Comparison of ENCODE assay signal across 17 cellular contexts in the genomic region with DNA sequence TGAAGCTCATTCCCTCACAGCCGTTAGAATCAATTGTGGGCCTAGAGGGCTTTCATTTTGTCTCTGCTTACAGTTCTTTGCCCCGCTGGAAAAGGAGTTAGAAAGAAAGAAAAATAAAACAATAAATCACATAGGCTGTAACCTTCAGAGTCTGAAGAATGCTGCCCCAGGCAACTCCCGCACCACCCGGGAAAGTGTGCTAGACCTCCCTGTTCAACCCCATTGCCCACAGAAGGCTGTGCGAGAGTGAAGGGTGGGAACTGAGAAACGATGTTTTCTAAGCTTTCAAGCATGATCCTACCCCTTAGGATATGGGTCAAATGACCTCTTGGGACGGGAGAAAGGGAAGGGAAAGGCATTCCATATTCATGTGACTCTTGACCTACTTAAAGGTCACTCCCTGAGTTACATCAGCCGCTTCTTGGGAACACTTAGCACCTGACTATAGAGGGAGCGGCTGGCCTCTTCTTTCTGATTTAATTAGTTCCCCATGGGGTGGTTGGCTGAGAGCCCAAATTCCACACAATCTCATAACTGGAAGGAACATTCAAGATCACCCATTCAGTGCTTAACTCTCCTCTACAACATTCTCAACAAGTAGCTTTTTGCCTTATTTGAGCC.
DNase-seq lines count a peak whose midpoint lies in the region; ATAC-seq and TF ChIP-seq lines count a peak whose summit lies in the region.
"Had no signal": no experiment of that assay in that cellular context is flagged by ENCODE, and none has a peak within 500 bp of the region (broad histone marks: within the 10 kb centered on the region; RNA-seq: fewer than 3 reads in every experiment).

No MANE protein-coding gene starts in this region.

- H3K27ac Mint-ChIP-seq in MCF 10A (ENCODE audit: low read depth, unreplicated experiment) = peak overlapping the region; percentile 1
- H3K27ac Mint-ChIP-seq in mesothelial cell of epicardium = peak overlapping the region; percentile 73
- H3K27ac Mint-ChIP-seq in Caco-2 (ENCODE audit: unreplicated experiment) = no peak overlapping the region
- H3K27ac Mint-ChIP-seq: naive B cell; T-helper 2 cell treated with Interferon-gamma antibody and Interleukin-4, amounts not matched to agents 5 μg/mL and 100 μg/mL, for 36 hours had no signal

- POLR2A ChIA-PET in MCF 10A (lab: Yijun Ruan, JAX) = no interaction called here
- POLR2A ChIA-PET in Caco-2 (lab: Charles Lee) = no interaction called here

- H3K36me3 ChIP-seq in mammary epithelial cell (ENCODE audit: insufficient read depth, low read length) = no peaks in the 10 kb centered on the region
- no peaks in the 10 kb centered on the region for H3K36me3 ChIP-seq in Caco-2 (ENCODE audit: control insufficient read depth, insufficient read depth, low read length)
- H3K36me3 ChIP-seq: breast epithelium had no signal

- H3K4me2 ChIP-seq in mammary epithelial cell (ENCODE audit: insufficient read depth, low read depth, low read length) = no peak overlapping the region
- H3K4me2 ChIP-seq: A549 had no signal

- in situ Hi-C loops in mammary epithelial cell (cut with MboI; ENCODE audit: low sequenced_read_pairs in 2 of 2) = no loop called here

- no peak overlapping the region for H3K9ac ChIP-seq in mammary epithelial cell (ENCODE audit: insufficient read depth, low read length)

- DNase-seq in MCF 10A (ENCODE audit: unreplicated experiment) = peak; percentile 26
- no peak for DNase-seq in mammary epithelial cell
- DNase-seq in fibroblast of peridontal ligament (ENCODE audit: extremely low read depth) = peak; percentile 3
- peak; percentile 30 to 62 for DNase-seq in mesothelial cell of epicardium (ENCODE audit: low spot score in 2 of 2, unreplicated experiment in 2 of 2)
- no peak for DNase-seq in NCI-H1048 (lab: John Stamatoyannopoulos, UW)
- DNase-seq in UCSD-AML1 (lab: John Stamatoyannopoulos, UW; ENCODE audit: unreplicated experiment) = no peak
- DNase-seq in Caco-2 = no peak
- DNase-seq: activated CD4-positive, alpha-beta T cell treated with anti-CD3 and anti-CD28 coated beads, Interleukin-2, amount 50 U/mL, for 4 hours; activated gamma-delta T cell; naive B cell had no signal

- intact Hi-C loops in MCF 10A (cut with micrococcal nuclease) (no loop called here), mammary epithelial cell (cut with micrococcal nuclease) (no loop called here), Caco-2 (cut with micrococcal nuclease; ENCODE audit: unreplicated experiment) (no loop called here)

- H2AFZ ChIP-seq in mammary epithelial cell (ENCODE audit: low read depth, low read length) = no peak overlapping the region

- H3K4me1 ChIP-seq in mammary epithelial cell (ENCODE audit: insufficient read depth, low read length) (no peaks in the 10 kb centered on the region), Caco-2 (no peaks in the 10 kb centered on the region)
- H3K4me1 ChIP-seq: A549, breast epithelium had no signal

- no peak for ATAC-seq in HG03135 (IDR thresholded peaks at IDR 0.05; ENCODE audit: unreplicated experiment)
- ATAC-seq: A549, GM12878, Panc1 had no signal

- TF ChIP-seq CTCF in MCF 10A (IDR thresholded peaks at IDR 0.05; ENCODE audit: unreplicated experiment) (no peak), mammary epithelial cell (conservative IDR thresholded peaks at IDR 0.05 in 1 of 2, IDR thresholded peaks at IDR 0.05 in 1 of 2; ENCODE audit: extremely low read depth in 1 of 2, insufficient read depth in 1 of 2, low read depth in 1 of 2, low read length in 2 of 2) (no peak), mesothelial cell of epicardium (IDR thresholded peaks at IDR 0.05; ENCODE audit: unreplicated experiment) (no peak), Caco-2 (IDR thresholded peaks at IDR 0.05; ENCODE audit: insufficient read depth in 1 of 2, low read depth in 1 of 2, low read length in 1 of 2, severe bottlenecking in 1 of 2, unreplicated experiment in 1 of 2) (no peak)

- H3K27me3 ChIP-seq in mammary epithelial cell (ENCODE audit: insufficient read depth, low read length) = no peaks in the 10 kb centered on the region
- no peaks in the 10 kb centered on the region for H3K27me3 ChIP-seq in Caco-2 (replicated peaks; ENCODE audit: control insufficient read depth, insufficient read depth, low read length)
- H3K27me3 ChIP-seq: breast epithelium had no signal

- H3K9me3 Mint-ChIP-seq in MCF 10A (ENCODE audit: unreplicated experiment) = no peaks in the 10 kb centered on the region
- H3K9me3 Mint-ChIP-seq in mesothelial cell of epicardium = peaks cover 4% of the 10 kb centered on the region
- no peaks in the 10 kb centered on the region for H3K9me3 Mint-ChIP-seq in Caco-2 (ENCODE audit: unreplicated experiment)
- H3K9me3 Mint-ChIP-seq: T-helper 2 cell treated with Interferon-gamma antibody and Interleukin-4, amounts not matched to agents 5 μg/mL and 100 μg/mL, for 36 hours had no signal

- no peak overlapping the region for H3K4me3 Mint-ChIP-seq in MCF 10A (ENCODE audit: unreplicated experiment)
- no peak overlapping the region for H3K4me3 Mint-ChIP-seq in mesothelial cell of epicardium
- no peak overlapping the region for H3K4me3 Mint-ChIP-seq in Caco-2 (ENCODE audit: unreplicated experiment)
- H3K4me3 Mint-ChIP-seq: naive B cell; T-helper 2 cell treated with Interferon-gamma antibody and Interleukin-4, amounts not matched to agents 5 μg/mL and 100 μg/mL, for 36 hours had no signal

- dilution Hi-C loops in mammary epithelial cell (cut with HindIII; ENCODE audit: low sequenced_read_pairs) = no loop called here

- peaks cover 11% of the 10 kb centered on the region for H3K4me1 Mint-ChIP-seq in MCF 10A (ENCODE audit: insufficient read depth, unreplicated experiment)
- H3K4me1 Mint-ChIP-seq in mesothelial cell of epicardium = peaks cover 46% of the 10 kb centered on the region
- no peaks in the 10 kb centered on the region for H3K4me1 Mint-ChIP-seq in Caco-2 (ENCODE audit: low read depth, unreplicated experiment)

- H3K79me2 ChIP-seq in mammary epithelial cell (ENCODE audit: insufficient read depth, low read length) = no peaks in the 10 kb centered on the region

- H4K20me1 ChIP-seq in mammary epithelial cell (ENCODE audit: insufficient read depth, low read length) = no peaks in the 10 kb centered on the region

- BruUV-seq in MCF 10A (replicated peaks; lab: Mats Ljungman, UMichigan) = no TSS peak
- BruUV-seq in mammary epithelial cell (replicated peaks; lab: Mats Ljungman, UMichigan) = no TSS peak
- BruUV-seq in Caco-2 (replicated peaks; lab: Mats Ljungman, UMichigan) = no TSS peak

- CTCF ChIA-PET in MCF 10A (lab: Yijun Ruan, JAX) (interaction anchor here (0.6 to 0.8 kb wide), 4 partner anchors 20 to 120 kb away, joined by 3 to 4 read pairs (median 3); no protein-coding TSS in a partner anchor), mammary epithelial cell (lab: Charles Lee; ENCODE audit: low non-redundant PET) (no interaction called here), Caco-2 (lab: Charles Lee) (no interaction called here)

- no peak overlapping the region for H3K27ac ChIP-seq in mammary epithelial cell (ENCODE audit: insufficient read depth, low read depth, low read length)
- H3K27ac ChIP-seq: A549, skin epidermis had no signal

- WGBS in mammary epithelial cell (ENCODE audit: low coverage, missing lambda C conversion rate) = 50% methylated on average over 9 of the region's 9 CpGs

- no peaks in the 10 kb centered on the region for H3K36me3 Mint-ChIP-seq in MCF 10A (ENCODE audit: insufficient read depth, unreplicated experiment)
- H3K36me3 Mint-ChIP-seq in mesothelial cell of epicardium = no peaks in the 10 kb centered on the region
- no peaks in the 10 kb centered on the region for H3K36me3 Mint-ChIP-seq in Caco-2 (ENCODE audit: insufficient read depth, unreplicated experiment)
- H3K36me3 Mint-ChIP-seq: naive B cell had no signal

- H3K9me3 ChIP-seq in mammary epithelial cell (replicated peaks; ENCODE audit: insufficient read depth, low read length) = no peaks in the 10 kb centered on the region
- H3K9me3 ChIP-seq in Caco-2 = no peaks in the 10 kb centered on the region
- H3K9me3 ChIP-seq: A549, breast epithelium had no signal

- H3K27me3 Mint-ChIP-seq in MCF 10A (ENCODE audit: insufficient read depth, unreplicated experiment) (no peaks in the 10 kb centered on the region), mesothelial cell of epicardium (ENCODE audit: low read depth) (no peaks in the 10 kb centered on the region), Caco-2 (ENCODE audit: insufficient read depth, unreplicated experiment) (peaks cover 7% of the 10 kb centered on the region)

- no peak overlapping the region for H3K4me3 ChIP-seq in mammary epithelial cell (replicated peaks in 1 of 3; ENCODE audit: insufficient read depth in 1 of 3, low read depth in 2 of 3, low read length in 3 of 3)
- no peak overlapping the region for H3K4me3 ChIP-seq in Caco-2 (ENCODE audit: low read depth, low read length)
- H3K4me3 ChIP-seq: A549, breast epithelium, GM12878, skin epidermis had no signal

Comparison
In these comparisons a context has a peak if more than half of its experiments do, and no peak if none do; other contexts are left out.
1. DNase-seq: peak in MCF 10A (single experiment), fibroblast of peridontal ligament (single experiment) and mesothelial cell of epicardium (2 of 2); none in mammary epithelial cell (single experiment), NCI-H1048 (single experiment), UCSD-AML1 (single experiment) and Caco-2 (0 of 2).